Comparison of ENCODE assay signal across 21 cellular contexts in the genomic region with DNA sequence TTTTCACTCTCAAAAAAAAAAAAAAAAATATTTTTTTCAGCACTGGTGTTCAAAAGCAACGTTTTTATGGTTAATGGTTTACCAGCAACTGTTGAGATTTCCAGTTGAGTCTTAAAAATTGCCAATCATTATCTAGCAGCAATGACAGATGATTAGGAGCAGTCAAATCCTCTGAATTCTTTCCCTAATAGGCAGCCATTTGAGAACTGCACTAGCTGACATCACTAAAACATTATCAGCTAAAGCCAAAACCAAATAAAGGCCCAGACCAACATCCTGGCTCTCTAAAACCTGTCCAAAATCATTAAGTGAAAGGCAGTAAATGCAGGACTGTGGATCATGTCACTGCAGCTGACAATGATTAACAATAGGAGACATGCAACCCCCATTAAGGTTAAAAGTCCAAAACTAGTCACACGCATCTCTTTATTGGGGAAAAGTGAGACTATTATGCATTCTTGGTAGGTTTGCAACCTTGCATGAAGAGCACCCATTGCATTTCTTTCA. TPM values are rescaled to one million over a fixed set of nuclear protein-coding genes. Genes with fewer than 3 reads are reported as not detected.
DNase-seq lines count a peak whose midpoint lies in the region; ATAC-seq and TF ChIP-seq lines count a peak whose summit lies in the region.
"Had no signal": no experiment of that assay in that cellular context is flagged by ENCODE, and none has a peak within 500 bp of the region (broad histone marks: within the 10 kb centered on the region; RNA-seq: fewer than 3 reads in every experiment).

No MANE protein-coding gene starts in this region.

- H3K4me2 ChIP-seq in H9 (ENCODE audit: insufficient read depth, insufficient read length, low read length) = no peak overlapping the region

- H3K79me2 ChIP-seq in H9 (ENCODE audit: insufficient read depth, low read length) = peaks cover 5% of the 10 kb centered on the region

- H2BK20ac ChIP-seq in H9 (ENCODE audit: low read depth, low read length, poor library complexity, severe bottlenecking) = no peak overlapping the region

- H3K9me3 ChIP-seq in SK-N-MC (ENCODE audit: low read depth, low read length) (no peaks in the 10 kb centered on the region), H9 (ENCODE audit: control insufficient read depth, low read depth, low read length) (no peaks in the 10 kb centered on the region)
- H3K9me3 ChIP-seq: adrenal gland, BE2C had no signal

- DNase-seq in activated CD4-positive, alpha-beta T cell treated with anti-CD3 and anti-CD28 coated beads, Interleukin-2, amount 10 ng/mL, durations not matched to agents 7 days and 5 days = no peak
- DNase-seq in activated CD4-positive, alpha-beta T cell treated with anti-CD3 and anti-CD28 coated beads, Interleukin-2, amount 10 ng/mL, durations not matched to agents 24 days and 14 days = no peak
- DNase-seq in SK-N-MC (ENCODE audit: low read depth, low spot score) (no peak), kidney tubule cell (ENCODE audit: low spot score) (peak; percentile 64), renal cortical epithelial cell (ENCODE audit: low read depth) (peak; percentile 69), putamen (ENCODE audit: low spot score) (no peak), H9 (no peak)
- no peak for DNase-seq in activated naive CD4-positive, alpha-beta T cell treated with anti-CD3 and anti-CD28 coated beads, Interleukin-2, amount 50 U/mL, for 72 hours (ENCODE audit: low spot score in 2 of 2)
- DNase-seq: activated CD4-positive, alpha-beta T cell treated with anti-CD3 and anti-CD28 coated beads for 1 hour; activated effector memory CD4-positive, alpha-beta T cell treated with anti-CD3 and anti-CD28 coated beads, Interleukin-2, amount 50 U/mL, for 16 hours; adrenal gland; BE2C; Calu3; EL; erythroblast; foreskin keratinocyte; hippocampal formation; NCI-H1417; NCI-H524 treated with DMSO at 0.1 percent for 48 hours had no signal

- H3K18ac ChIP-seq in H9 (ENCODE audit: insufficient read length, low read depth, low read length) = no peak overlapping the region

- TF ChIP-seq CTCF in H9 (conservative IDR thresholded peaks at IDR 0.05) = no peak

- no peaks in the 10 kb centered on the region for H4K20me1 ChIP-seq in H9 (ENCODE audit: control insufficient read depth, insufficient read depth, insufficient read length)

- H3T11ph ChIP-seq in H9 (ENCODE audit: low read length) = no peak overlapping the region

- H3K27me3 ChIP-seq in H9 (ENCODE audit: insufficient read depth, low read length) = no peaks in the 10 kb centered on the region
- H3K27me3 ChIP-seq: adrenal gland, BE2C, foreskin keratinocyte had no signal

- no peak overlapping the region for H3K14ac ChIP-seq in H9 (ENCODE audit: insufficient read depth, low read length)

- ATAC-seq in activated naive CD4-positive, alpha-beta T cell treated with anti-CD3 and anti-CD28 coated beads, Interleukin-2, amount 50 U/mL, for 72 hours = no peak
- ATAC-seq: foreskin keratinocyte had no signal

- H3K36me3 Mint-ChIP-seq in activated CD4-positive, alpha-beta T cell treated with anti-CD3 and anti-CD28 coated beads, Interleukin-2, amount 10 ng/mL, durations not matched to agents 7 days and 5 days (ENCODE audit: low read depth) = peaks cover 85% of the 10 kb centered on the region
- peaks cover 91% of the 10 kb centered on the region for H3K36me3 Mint-ChIP-seq in activated CD4-positive, alpha-beta T cell treated with anti-CD3 and anti-CD28 coated beads, Interleukin-2, amount 10 ng/mL, durations not matched to agents 24 days and 14 days (ENCODE audit: low read depth)
- H3K36me3 Mint-ChIP-seq in activated naive CD4-positive, alpha-beta T cell treated with anti-CD3 and anti-CD28 coated beads, Interleukin-2, amount 50 U/mL, for 72 hours = peaks cover 24 to 63% of the 10 kb centered on the region in 2 donors
- peaks cover 62 to 92% (median 85%) of the 10 kb centered on the region in 3 experiments; a peak in 6 of 7 replicates for H3K36me3 Mint-ChIP-seq in H9 (ENCODE audit: insufficient read depth in 1 of 3, low read depth in 3 of 3)

- H3K23ac ChIP-seq in H9 (ENCODE audit: insufficient read length, low read depth, low read length) = no peak overlapping the region

- no peaks in the 10 kb centered on the region for H3K79me1 ChIP-seq in H9 (ENCODE audit: insufficient read depth, low read depth, low read length, poor library complexity, severe bottlenecking)

- H3K36me3 ChIP-seq in SK-N-MC (ENCODE audit: insufficient read depth, low read length) = peaks cover 90% of the 10 kb centered on the region

- CTCF ChIA-PET in activated CD4-positive, alpha-beta T cell treated with anti-CD3 and anti-CD28 coated beads, Interleukin-2, amount 10 ng/mL, durations not matched to agents 7 days and 5 days (lab: Charles Lee) = interaction anchor here (1.4 to 1.8 kb wide), 2 partner anchors 11 kb away, joined by 4 to 6 read pairs; no protein-coding TSS in a partner anchor

- peaks cover 38% of the 10 kb centered on the region for H3K4me1 Mint-ChIP-seq in activated CD4-positive, alpha-beta T cell treated with anti-CD3 and anti-CD28 coated beads, Interleukin-2, amount 10 ng/mL, durations not matched to agents 7 days and 5 days
- peaks cover 42% of the 10 kb centered on the region for H3K4me1 Mint-ChIP-seq in activated CD4-positive, alpha-beta T cell treated with anti-CD3 and anti-CD28 coated beads, Interleukin-2, amount 10 ng/mL, durations not matched to agents 24 days and 14 days
- H3K4me1 Mint-ChIP-seq in H9 = peaks cover 34% of the 10 kb centered on the region in 2 experiments

- H2BK5ac ChIP-seq in H9 (ENCODE audit: insufficient read length, low read length) = no peak overlapping the region

- no peak overlapping the region for H2AK5ac ChIP-seq in H9 (ENCODE audit: insufficient read length, low read length)

- H4K91ac ChIP-seq in H9 (ENCODE audit: insufficient read length, low read depth, low read length) = no peak overlapping the region

- no peaks in the 10 kb centered on the region for H3K23me2 ChIP-seq in H9 (ENCODE audit: insufficient read length, low read depth, low read length, poor library complexity, severe bottlenecking)

- H4K5ac ChIP-seq in H9 (ENCODE audit: insufficient read length, low read depth, low read length) = no peak overlapping the region

- no peaks in the 10 kb centered on the region for H3K4me1 ChIP-seq in H9 (ENCODE audit: insufficient read depth, low read length)
- H3K4me1 ChIP-seq: BE2C had no signal

- peak overlapping the region; percentile 46 for H3K27ac Mint-ChIP-seq in activated CD4-positive, alpha-beta T cell treated with anti-CD3 and anti-CD28 coated beads, Interleukin-2, amount 10 ng/mL, durations not matched to agents 7 days and 5 days
- H3K27ac Mint-ChIP-seq in activated CD4-positive, alpha-beta T cell treated with anti-CD3 and anti-CD28 coated beads, Interleukin-2, amount 10 ng/mL, durations not matched to agents 24 days and 14 days = no peak overlapping the region
- H3K27ac Mint-ChIP-seq in activated naive CD4-positive, alpha-beta T cell treated with anti-CD3 and anti-CD28 coated beads, Interleukin-2, amount 50 U/mL, for 72 hours = peak overlapping the region in 1 of 2 donors; percentile 92
- H3K27ac Mint-ChIP-seq in H9 = peak overlapping the region in 1 of 3 experiments; percentile 96; a peak in 1 of 7 replicates

- no peak overlapping the region for H4K8ac ChIP-seq in H9 (replicated peaks; ENCODE audit: insufficient read length, low read depth, low read length)

- POLR2A ChIA-PET in activated CD4-positive, alpha-beta T cell treated with anti-CD3 and anti-CD28 coated beads, Interleukin-2, amount 10 ng/mL, durations not matched to agents 7 days and 5 days (lab: Charles Lee) = no interaction called here

- no peak overlapping the region for H3K56ac ChIP-seq in H9 (ENCODE audit: insufficient read length, low read depth, low read length)

- no peak overlapping the region for H3K9ac ChIP-seq in SK-N-MC (ENCODE audit: insufficient read length)
- no peak overlapping the region for H3K9ac ChIP-seq in H9 (ENCODE audit: extremely low read depth, insufficient read length, low read length)

- H2BK15ac ChIP-seq in H9 (ENCODE audit: low read depth, low read length) = no peak overlapping the region

- no peak overlapping the region for H2BK120ac ChIP-seq in H9 (ENCODE audit: low read depth, low read length, poor library complexity, severe bottlenecking)

- no peak overlapping the region for H2AFZ ChIP-seq in H9 (ENCODE audit: low read length)

- no peak overlapping the region for H3K4me3 Mint-ChIP-seq in activated CD4-positive, alpha-beta T cell treated with anti-CD3 and anti-CD28 coated beads, Interleukin-2, amount 10 ng/mL, durations not matched to agents 7 days and 5 days
- H3K4me3 Mint-ChIP-seq in activated CD4-positive, alpha-beta T cell treated with anti-CD3 and anti-CD28 coated beads, Interleukin-2, amount 10 ng/mL, durations not matched to agents 24 days and 14 days = no peak overlapping the region
- no peak overlapping the region for H3K4me3 Mint-ChIP-seq in H9

- H3K27ac ChIP-seq in SK-N-MC (peak overlapping the region; percentile 38; the same call in 1 of the 2 replicates), H9 (ENCODE audit: insufficient read length, low read depth, low read length) (no peak overlapping the region)
- H3K27ac ChIP-seq: 22Rv1, adrenal gland, foreskin keratinocyte, skin epidermis had no signal

- H2BK12ac ChIP-seq in H9 (ENCODE audit: insufficient read length, low read depth, low read length) = no peak overlapping the region

- no peaks in the 10 kb centered on the region for H3K27me3 Mint-ChIP-seq in activated CD4-positive, alpha-beta T cell treated with anti-CD3 and anti-CD28 coated beads, Interleukin-2, amount 10 ng/mL, durations not matched to agents 7 days and 5 days
- no peaks in the 10 kb centered on the region for H3K27me3 Mint-ChIP-seq in activated CD4-positive, alpha-beta T cell treated with anti-CD3 and anti-CD28 coated beads, Interleukin-2, amount 10 ng/mL, durations not matched to agents 24 days and 14 days
- H3K27me3 Mint-ChIP-seq in H9 (ENCODE audit: low read depth) = no peaks in the 10 kb centered on the region; the same call in 1 of the 2 replicates

- H3K4me3 ChIP-seq in SK-N-MC = no peak overlapping the region
- H3K4me3 ChIP-seq: adrenal gland, skin epidermis had no signal

- H3K4ac ChIP-seq in H9 (ENCODE audit: low read depth, low read length) = no peak overlapping the region

- no peaks in the 10 kb centered on the region for H3K9me3 Mint-ChIP-seq in activated CD4-positive, alpha-beta T cell treated with anti-CD3 and anti-CD28 coated beads, Interleukin-2, amount 10 ng/mL, durations not matched to agents 7 days and 5 days
- no peaks in the 10 kb centered on the region for H3K9me3 Mint-ChIP-seq in activated CD4-positive, alpha-beta T cell treated with anti-CD3 and anti-CD28 coated beads, Interleukin-2, amount 10 ng/mL, durations not matched to agents 24 days and 14 days
- no peaks in the 10 kb centered on the region for H3K9me3 Mint-ChIP-seq in activated naive CD4-positive, alpha-beta T cell treated with anti-CD3 and anti-CD28 coated beads, Interleukin-2, amount 50 U/mL, for 72 hours
- no peaks in the 10 kb centered on the region for H3K9me3 Mint-ChIP-seq in H9

- intact Hi-C loops in activated CD4-positive, alpha-beta T cell treated with anti-CD3 and anti-CD28 coated beads, Interleukin-2, amount 10 ng/mL, durations not matched to agents 24 days and 14 days (cut with micrococcal nuclease) = no loop called here

- WGBS in H9 (ENCODE audit: extremely low coverage, insufficient read length, low lambda C conversion rate) = no CpG with 5 or more reads among the region's 2 CpGs

RNA-seq across cellular contexts. Expression of gene SFPQ, which starts 14.0 kb away (rescaled TPM):
- total RNA-seq in activated CD4-positive, alpha-beta T cell treated with anti-CD3 and anti-CD28 coated beads, Interleukin-2, amount 10 ng/mL, durations not matched to agents 7 days and 5 days = 100 to 1,000 TPM; 375 to 397 TPM
- 385 and 392 TPM in 2 replicates for total RNA-seq in activated CD4-positive, alpha-beta T cell treated with anti-CD3 and anti-CD28 coated beads, Interleukin-2, amount 10 ng/mL, durations not matched to agents 24 days and 14 days
- 167 and 281 TPM in 2 replicates for total RNA-seq in renal cortical epithelial cell
- total RNA-seq in activated naive CD4-positive, alpha-beta T cell treated with anti-CD3 and anti-CD28 coated beads, Interleukin-2, amount 50 U/mL, for 72 hours = 100 to 1,000 TPM; 191 to 344 TPM
- total RNA-seq in H9 (2021) = 547 and 573 TPM in 2 replicates

Comparison
In these comparisons a context has a peak if more than half of its experiments do, and no peak if none do; other contexts are left out.
1. DNase-seq: peak in kidney tubule cell (single experiment) and renal cortical epithelial cell (single experiment); none in activated CD4-positive, alpha-beta T cell treated with anti-CD3 and anti-CD28 coated beads, Interleukin-2, amount 10 ng/mL, durations not matched to agents 7 days and 5 days (single experiment), activated CD4-positive, alpha-beta T cell treated with anti-CD3 and anti-CD28 coated beads, Interleukin-2, amount 10 ng/mL, durations not matched to agents 24 days and 14 days (single experiment), SK-N-MC (single experiment), activated naive CD4-positive, alpha-beta T cell treated with anti-CD3 and anti-CD28 coated beads, Interleukin-2, amount 50 U/mL, for 72 hours (0 of 2), putamen (single experiment) and H9 (single experiment).